15 cellular contexts compared by ENCODE assay signal in genomic region chr4:181661090-181661489, GRCh38.
DNase-seq lines count a peak whose midpoint lies in the region; ATAC-seq and TF ChIP-seq lines count a peak whose summit lies in the region.
"Had no signal": no experiment of that assay in that cellular context is flagged by ENCODE, and none has a peak within 500 bp of the region (broad histone marks: within the 10 kb centered on the region; RNA-seq: fewer than 3 reads in every experiment).

No MANE protein-coding gene starts in this region.

- no peak overlapping the region for H4K91ac ChIP-seq in IMR-90 (ENCODE audit: insufficient read depth, low read depth, low read length)

- no peaks in the 10 kb centered on the region for H3K27me3 ChIP-seq in IMR-90 (ENCODE audit: control insufficient read depth, insufficient read depth, low read length)
- H3K27me3 ChIP-seq: gastroesophageal sphincter had no signal

- no peaks in the 10 kb centered on the region for H3K36me3 ChIP-seq in IMR-90 (ENCODE audit: control insufficient read depth, insufficient read depth, low read length)
- H3K36me3 ChIP-seq: gastroesophageal sphincter had no signal

- BruUV-seq in IMR-90 (replicated peaks; lab: Mats Ljungman, UMichigan): no TSS peak

- H3K56ac ChIP-seq in IMR-90 (ENCODE audit: extremely low read depth, insufficient read depth, low read length): peak overlapping the region; percentile 13; the same call in 1 of the 2 replicates

- no peak overlapping the region for H3K27ac ChIP-seq in IMR-90 (ENCODE audit: insufficient read depth, low read length)
- H3K27ac ChIP-seq: dorsolateral prefrontal cortex, gastroesophageal sphincter had no signal

- H2AK9ac ChIP-seq in IMR-90 (replicated peaks; ENCODE audit: low read depth, low read length, poor library complexity): no peak overlapping the region

- no peak overlapping the region for H3K9ac ChIP-seq in IMR-90 (ENCODE audit: low read depth, low read length)

- H4K20me1 ChIP-seq in IMR-90 (ENCODE audit: insufficient read depth, low read length): no peaks in the 10 kb centered on the region

- peak overlapping the region; percentile 21 for H2BK5ac ChIP-seq in IMR-90 (ENCODE audit: low read depth, low read length, poor library complexity, severe bottlenecking)

- no peak overlapping the region for H2BK20ac ChIP-seq in IMR-90 (ENCODE audit: low read depth, low read length)

- peaks cover 2% of the 10 kb centered on the region for H3K4me1 ChIP-seq in IMR-90 (ENCODE audit: control insufficient read depth, insufficient read depth, low read length)
- H3K4me1 ChIP-seq: gastroesophageal sphincter had no signal

- no peaks in the 10 kb centered on the region for H3K9me3 ChIP-seq in IMR-90 (ENCODE audit: control insufficient read depth, insufficient read depth, low read length)
- H3K9me3 ChIP-seq: gastroesophageal sphincter had no signal

- H3K4me3 ChIP-seq in AG10803 (ENCODE audit: low read length) (no peak overlapping the region), IMR-90 (ENCODE audit: insufficient read depth, low read depth, low read length) (no peak overlapping the region)
- H3K4me3 ChIP-seq: dorsolateral prefrontal cortex, gastroesophageal sphincter, lung had no signal

- H2BK120ac ChIP-seq in IMR-90 (ENCODE audit: low read depth, low read length): peak overlapping the region; percentile 45; the same call in 1 of the 2 replicates

- 20% methylated on average over 1 of the region's 4 CpGs; no CpG with 5 or more reads in 1 of the 2 experiments for WGBS in IMR-90 (ENCODE audit: extremely low coverage in 2 of 2, insufficient read length in 1 of 2), 2 experiments

- TF ChIP-seq CTCF in AG10803 (conservative IDR thresholded peaks at IDR 0.05; ENCODE audit: low read length) (no peak), IMR-90 (conservative IDR thresholded peaks at IDR 0.05; ENCODE audit: low read depth, low read length) (no peak)

- ATAC-seq in IMR-90 (ENCODE audit: low read depth) (peak; percentile 75), HG03342 (IDR thresholded peaks at IDR 0.05; ENCODE audit: unreplicated experiment) (no peak), HG02759 (IDR thresholded peaks at IDR 0.05; ENCODE audit: unreplicated experiment) (no peak)
- ATAC-seq: activated CD8-positive, alpha-beta T cell treated with anti-CD3 and anti-CD28 coated beads, Interleukin-2, amount 10 ng/mL, durations not matched to agents 7 days and 5 days; activated T-helper 17 cell treated with anti-CD3 and anti-CD28 coated beads, Interleukin-2, amount 50 U/mL, for 72 hours; gastroesophageal sphincter had no signal

- H3K79me1 ChIP-seq in IMR-90 (ENCODE audit: low read depth in 1 of 2, low read length in 2 of 2): no peaks in the 10 kb centered on the region

- H3K4ac ChIP-seq in IMR-90 (ENCODE audit: low read depth, low read length): no peak overlapping the region

- peak overlapping the region; percentile 58; the same call in 1 of the 2 replicates for H3K4me2 ChIP-seq in IMR-90 (ENCODE audit: low read depth, low read length)

- H4K8ac ChIP-seq in IMR-90 (ENCODE audit: low read depth in 2 of 2, low read length in 2 of 2): peak overlapping the region in 1 of 2 experiments; percentile 10; a peak in 1 of 4 replicates

- H2AK5ac ChIP-seq in IMR-90 (ENCODE audit: low read depth, low read length): no peak overlapping the region

- H3K18ac ChIP-seq in IMR-90 (ENCODE audit: low read depth, low read length): peak overlapping the region; percentile 67; the same call in 1 of the 2 replicates

- CTCF ChIA-PET in IMR-90 (lab: Yijun Ruan, JAX): interaction anchor here (0.6 to 1.3 kb wide), 2 partner anchors 12 to 21 kb away, joined by 3 read pairs; no protein-coding TSS in a partner anchor

- dilution Hi-C loops in IMR-90 (cut with HindIII; ENCODE audit: low sequenced_read_pairs, unreplicated experiment): no loop called here

- no peak for TF ChIP-seq POLR2A in IMR-90 (IDR thresholded peaks at IDR 0.05; ENCODE audit: low read depth, low read length)

- intact Hi-C loops in IMR-90 (cut with micrococcal nuclease): no loop called here

- H2AFZ ChIP-seq in IMR-90 (replicated peaks; ENCODE audit: low read length, poor library complexity): no peak overlapping the region

- DNase-seq in AG10803 (ENCODE audit: low read depth): peak; percentile 87
- DNase-seq in IMR-90: peak; percentile 85
- DNase-seq in astrocyte of the hippocampus (ENCODE audit: low read depth, low spot score): peak; percentile 61
- DNase-seq in glomerular visceral epithelial cell (ENCODE audit: extremely low spot score): peak; percentile 48
- DNase-seq in NCI-H1092 treated with DMSO at 0.1 percent for 48 hours (lab: John Stamatoyannopoulos, UW): no peak
- no peak for DNase-seq in activated CD4-positive, alpha-beta T cell treated with anti-CD3 and anti-CD28 coated beads, Interleukin-2, amount 50 U/mL, for 48 hours
- DNase-seq: ACHN; activated CD8-positive, alpha-beta T cell treated with anti-CD3 and anti-CD28 coated beads, Interleukin-2, amount 10 ng/mL, durations not matched to agents 7 days and 5 days; dorsolateral prefrontal cortex; SHP77 treated with DMSO at 0.1 percent for 48 hours had no signal

- no peak overlapping the region for H4K5ac ChIP-seq in IMR-90 (ENCODE audit: low read depth, low read length)

- POLR2A ChIA-PET in IMR-90 (lab: Charles Lee; ENCODE audit: unreplicated experiment): interaction anchor here (0.6 kb wide), 1 partner anchor 51 kb away, joined by 3 read pairs; no protein-coding TSS in a partner anchor

- no peak overlapping the region for H2BK15ac ChIP-seq in IMR-90 (ENCODE audit: low read depth, low read length)

- H3K23ac ChIP-seq in IMR-90 (ENCODE audit: low read depth, low read length): no peak overlapping the region

- H3K14ac ChIP-seq in IMR-90 (replicated peaks; ENCODE audit: low read depth, low read length): no peak overlapping the region

- in situ Hi-C loops in IMR-90 (cut with MboI; ENCODE audit: low sequenced_read_pairs): no loop called here

- TF ChIP-seq RAD21 in IMR-90 (IDR thresholded peaks at IDR 0.05; ENCODE audit: low read length): no peak

- no peaks in the 10 kb centered on the region; the same call in 1 of the 2 replicates for H3K9me1 ChIP-seq in IMR-90 (ENCODE audit: insufficient read depth, low read length)

TF ChIP-seq in IMR-90, 13 proteins besides CTCF, POLR2A, EP300 and RAD21:
- TF ChIP-seq CEBPB (IDR thresholded peaks at IDR 0.05; ENCODE audit: low read depth, low read length) (peak; percentile 91), RCOR1 (IDR thresholded peaks at IDR 0.05; ENCODE audit: insufficient replicate concordance, low read length) (no peak), MAFK (IDR thresholded peaks at IDR 0.05; ENCODE audit: low read depth, low read length) (peak; percentile 7; the same call in 1 of the 2 replicates), USF2 (IDR thresholded peaks at IDR 0.05; ENCODE audit: low read depth, low read length) (no peak), SMC3 (IDR thresholded peaks at IDR 0.05; ENCODE audit: low read depth, low read length) (no peak), FOS (IDR thresholded peaks at IDR 0.05; ENCODE audit: low read depth, low read length) (peak; percentile 45; the same call in 1 of the 2 replicates), ELK1 (IDR thresholded peaks at IDR 0.05; ENCODE audit: borderline replicate concordance, low read depth, low read length) (no peak), MXI1 (IDR thresholded peaks at IDR 0.05; ENCODE audit: borderline replicate concordance, low read depth, low read length) (no peak), MAZ (IDR thresholded peaks at IDR 0.05; ENCODE audit: borderline replicate concordance, low read depth, low read length) (no peak), BHLHE40 (IDR thresholded peaks at IDR 0.05; ENCODE audit: low read depth, low read length) (peak; percentile 92), NFE2L2 (IDR thresholded peaks at IDR 0.05; ENCODE audit: low read depth, low read length) (no peak), CHD1 (IDR thresholded peaks at IDR 0.05; ENCODE audit: low read depth, low read length) (no peak), RFX5 (IDR thresholded peaks at IDR 0.05; ENCODE audit: low read depth, low read length) (no peak)

Comparison
In these comparisons a context has a peak if more than half of its experiments do, and no peak if none do; other contexts are left out.
1. DNase-seq: peak in AG10803 (single experiment), IMR-90 (single experiment), astrocyte of the hippocampus (single experiment) and glomerular visceral epithelial cell (single experiment); none in NCI-H1092 treated with DMSO at 0.1 percent for 48 hours (single experiment) and activated CD4-positive, alpha-beta T cell treated with anti-CD3 and anti-CD28 coated beads, Interleukin-2, amount 50 U/mL, for 48 hours (0 of 2).